8 cellular contexts compared by ENCODE assay signal in genomic region chr5:75265731-75266130, GRCh38. TPM values are rescaled to one million over a fixed set of nuclear protein-coding genes. Genes with fewer than 3 reads are reported as not detected.
DNase-seq lines count a peak whose midpoint lies in the region; ATAC-seq, FAIRE-seq and TF ChIP-seq lines count a peak whose summit lies in the region.

No MANE protein-coding gene starts in this region.

- H3K4me2 ChIP-seq in PC-9, result no peak overlapping the region
- H3K4me2 ChIP-seq in smooth muscle cell, result no peak overlapping the region

- H3K4me3 ChIP-seq in heart left ventricle (no peak overlapping the region), PC-9 (no peak overlapping the region), esophagus squamous epithelium (no peak overlapping the region), smooth muscle cell (no peak overlapping the region)

- no peaks in the 10 kb centered on the region for H3K9me2 ChIP-seq in PC-9 (ENCODE audit: insufficient read depth)

- intact Hi-C loops in heart left ventricle (cut with DNase I), result loop anchor here in 1 of 10 donors (10.0 kb wide), 1 partner anchor 211 kb away; the partner anchor contains the start of gene GCNT4
- intact Hi-C loops in Right ventricle myocardium superior (cut with DNase I), result no loop called here
- intact Hi-C loops in PC-9 (cut with micrococcal nuclease; ENCODE audit: unreplicated experiment), result loop anchor here (1.0 to 10.0 kb wide), 7 partner anchors 29 to 1361 kb away; partner anchors contain the start of genes ANKRD31, GFM2, HMGCR and NSA2
- intact Hi-C loops in esophagus squamous epithelium (cut with DNase I), result no loop called here

- peaks cover 0 to 4% (median 0%) of the 10 kb centered on the region in 12 donors for H3K9me3 ChIP-seq in heart left ventricle
- H3K9me3 ChIP-seq in PC-9 (ENCODE audit: insufficient read depth, low read depth), result no peaks in the 10 kb centered on the region
- H3K9me3 ChIP-seq in esophagus squamous epithelium, result no peaks in the 10 kb centered on the region
- no peaks in the 10 kb centered on the region for H3K9me3 ChIP-seq in smooth muscle cell (replicated peaks; ENCODE audit: low read depth)

- ATAC-seq in heart left ventricle (no peak), Right ventricle myocardium superior (ENCODE audit: poor library complexity) (no peak)

- H3K79me2 ChIP-seq in PC-9 (ENCODE audit: low read depth) (no peaks in the 10 kb centered on the region), smooth muscle cell (ENCODE audit: low read depth) (no peaks in the 10 kb centered on the region)

- H3F3A ChIP-seq in PC-9 (ENCODE audit: insufficient read depth, low read depth) (no peaks in the 10 kb centered on the region), smooth muscle cell (ENCODE audit: low read depth) (no peaks in the 10 kb centered on the region)

- H4K20me1 ChIP-seq in PC-9 (ENCODE audit: insufficient read depth) (no peaks in the 10 kb centered on the region), smooth muscle cell (ENCODE audit: low read depth) (no peaks in the 10 kb centered on the region)

- TF ChIP-seq CTCF in heart left ventricle (IDR thresholded peaks at IDR 0.05) (peak in 10 of 12 donors; percentile 18 to 42 (median 34)), PC-9 (conservative IDR thresholded peaks at IDR 0.05) (peak; percentile 78), esophagus squamous epithelium (IDR thresholded peaks at IDR 0.05) (peak in 5 of 6 experiments; percentile 40 to 74 (median 44)), smooth muscle cell (IDR thresholded peaks at IDR 0.05; ENCODE audit: borderline replicate concordance, insufficient read depth, poor library complexity, severe bottlenecking) (peak; percentile 61)

- no TSS peak for BruUV-seq in PC-9 (replicated peaks; lab: Mats Ljungman, UMichigan)

- CTCF ChIA-PET in PC-9 (lab: Charles Lee), result interaction anchor here (1.1 to 1.2 kb wide), 2 partner anchors 71 to 341 kb away, joined by 4 read pairs; partner anchors contain the start of gene HMGCR

- no peak overlapping the region for H3K9ac ChIP-seq in smooth muscle cell (ENCODE audit: low read depth)

- H3K27ac ChIP-seq in heart left ventricle (no peak overlapping the region), PC-9 (no peak overlapping the region), esophagus squamous epithelium (no peak overlapping the region), smooth muscle cell (ENCODE audit: low read depth) (no peak overlapping the region)

- WGBS in heart left ventricle, 4 donors, result 37 to 43% (median 39%) methylated on average over 2 of the region's 2 CpGs
- WGBS in esophagus squamous epithelium, 2 donors, result 38 to 40% methylated on average over 2 of the region's 2 CpGs
- WGBS in smooth muscle cell (ENCODE audit: low lambda C conversion rate), result 54% methylated on average over 2 of the region's 2 CpGs

- no peak for DNase-seq in heart left ventricle
- no peak for DNase-seq in Right ventricle myocardium superior
- peak in 1 of 2 experiments; percentile 48 for DNase-seq in PC-9
- DNase-seq in esophagus squamous epithelium (lab: John Stamatoyannopoulos, UW), result no peak
- no peak for DNase-seq in smooth muscle cell (lab: John Stamatoyannopoulos, UW; ENCODE audit: unreplicated experiment)
- DNase-seq in NK-92 treated with Interleukin-12 subunit alpha and Interleukin-12 subunit beta, amount 100 ng/mL, for 24 hours (lab: John Stamatoyannopoulos, UW), result no peak
- no peak for DNase-seq in GM12891 (ENCODE audit: insufficient read length, low spot score)
- no peak for DNase-seq in hypothalamus (lab: John Stamatoyannopoulos, UW)

- H3K4me1 ChIP-seq in heart left ventricle (no peaks in the 10 kb centered on the region), PC-9 (replicated peaks; ENCODE audit: insufficient read depth) (no peaks in the 10 kb centered on the region), esophagus squamous epithelium (no peaks in the 10 kb centered on the region), smooth muscle cell (ENCODE audit: low read depth) (no peaks in the 10 kb centered on the region)

- no peak for TF ChIP-seq POLR2A in heart left ventricle (IDR thresholded peaks at IDR 0.05)
- TF ChIP-seq POLR2A in esophagus squamous epithelium (IDR thresholded peaks at IDR 0.05), result no peak
- TF ChIP-seq POLR2A in GM12891 (IDR thresholded peaks at IDR 0.05; ENCODE audit: low read depth, low read length), result no peak

- H2AFZ ChIP-seq in PC-9 (no peak overlapping the region), smooth muscle cell (ENCODE audit: low read depth) (no peak overlapping the region)

- no peak for FAIRE-seq in GM12891 (lab: Jason Lieb, UNC)

- no peaks in the 10 kb centered on the region for H3K27me3 ChIP-seq in heart left ventricle
- no peaks in the 10 kb centered on the region for H3K27me3 ChIP-seq in PC-9 (ENCODE audit: insufficient read depth, low read depth)
- no peaks in the 10 kb centered on the region for H3K27me3 ChIP-seq in esophagus squamous epithelium
- no peaks in the 10 kb centered on the region for H3K27me3 ChIP-seq in smooth muscle cell (ENCODE audit: low read depth)

- POLR2A ChIA-PET in PC-9 (lab: Charles Lee; ENCODE audit: unreplicated experiment), result no interaction called here

- H3K36me3 ChIP-seq in heart left ventricle (no peaks in the 10 kb centered on the region), PC-9 (ENCODE audit: low read depth) (no peaks in the 10 kb centered on the region), esophagus squamous epithelium (no peaks in the 10 kb centered on the region), smooth muscle cell (ENCODE audit: low read depth) (no peaks in the 10 kb centered on the region)

TF ChIP-seq in GM12891, 5 proteins besides CTCF, POLR2A, EP300 and RAD21:
- TF ChIP-seq SPI1 (IDR thresholded peaks at IDR 0.05; ENCODE audit: low read depth, low read length) (no peak), POU2F2 (IDR thresholded peaks at IDR 0.05; ENCODE audit: low read depth, low read length) (no peak), TAF1 (IDR thresholded peaks at IDR 0.05; ENCODE audit: low read depth, low read length) (no peak)

RNA-seq across cellular contexts. Expression of gene ANKRD31, which starts 29.1 kb away (rescaled TPM):
- total RNA-seq in heart left ventricle (under 1 TPM in 5 of 9 donors, not detected in 4; 0.05 to 0.17 (median 0.11) TPM), Right ventricle myocardium superior (0.08 TPM), PC-9 (2021) (0.23 and 0.48 TPM in 2 replicates), esophagus squamous epithelium (1 to 10 TPM in 1 of 4 donors, under 1 TPM in 3; 0.19 to 1.1 (median 0.54) TPM), smooth muscle cell (0.18 and 0.22 TPM in 2 replicates)
- polyA plus RNA-seq in heart left ventricle (under 1 TPM in 1 of 2 donors, not detected in 1; 0.04 TPM), smooth muscle cell (0.03 and 0.15 TPM in 2 replicates)
- 0.04 TPM for polyA plus RNA-seq in GM12891 (2012; ENCODE audit: low read depth, missing spikeins)
